19 cellular contexts compared by ENCODE assay signal in genomic region chr1:118084400-118084799, GRCh38.
"Had no signal": no experiment of that assay in that cellular context is flagged by ENCODE, and none has a peak within 500 bp of the region (broad histone marks: within the 10 kb centered on the region; RNA-seq: fewer than 3 reads in every experiment).

No MANE protein-coding gene starts in this region.

- H3K36me3 ChIP-seq: breast epithelium, colonic mucosa, left ventricle myocardium inferior, spleen, upper lobe of left lung had no signal

- DNase-seq: activated B cell treated with CpG ODN at 0.5 μM for 24 hours; activated CD4-positive, alpha-beta T cell treated with anti-CD3 and anti-CD28 coated beads for 4 hours; activated CD4-positive, alpha-beta T cell treated with anti-CD3 and anti-CD28 coated beads, Interleukin-2, amount 50 U/mL, for 48 hours; activated CD8-positive, alpha-beta memory T cell treated with anti-CD3 and anti-CD28 coated beads, Interleukin-2, amount 50 U/mL, for 48 hours; activated naive CD4-positive, alpha-beta T cell treated with Interleukin-2 at 50 U/mL for 16 hours; activated naive CD8-positive, alpha-beta T cell treated with anti-CD3 and anti-CD28 coated beads for 36 hours; activated T-cell treated with anti-CD3 and anti-CD28 coated beads, Interleukin-2, amount 50 U/mL, for 4 hours; colonic mucosa; dorsolateral prefrontal cortex; kidney glomerular epithelial cell; left ventricle myocardium inferior; naive thymus-derived CD8-positive, alpha-beta T cell; spleen; stimulated activated CD4-positive, alpha-beta T cell treated with anti-CD3 and anti-CD28 coated beads, Interleukin-4, amount 100 ng/mL, for 1 hour; stimulated activated naive CD8-positive, alpha-beta T cell treated with anti-CD3 and anti-CD28 coated beads, Interleukin-15, Interleukin-2, amounts not matched to agents 100 U/mL and 50 U/mL, for 24 hours; T1000; upper lobe of left lung had no signal

- ATAC-seq: activated T-cell treated with anti-CD3 and anti-CD28 coated beads, Interleukin-2, amount 50 U/mL, for 4 hours; naive thymus-derived CD8-positive, alpha-beta T cell; stimulated activated naive CD8-positive, alpha-beta T cell treated with anti-CD3 and anti-CD28 coated beads, Interleukin-15, Interleukin-2, amounts not matched to agents 100 U/mL and 50 U/mL, for 24 hours had no signal

- H3K27me3 ChIP-seq: breast epithelium, colonic mucosa, spleen, upper lobe of left lung had no signal

- H3K4me1 ChIP-seq: breast epithelium, colonic mucosa, left ventricle myocardium inferior, spleen, upper lobe of left lung had no signal

- H3K4me3 ChIP-seq: breast epithelium, colonic mucosa, dorsolateral prefrontal cortex, left ventricle myocardium inferior, spleen, upper lobe of left lung had no signal

- H3K9me3 ChIP-seq: breast epithelium, colonic mucosa, spleen, upper lobe of left lung had no signal

- FAIRE-seq: astrocyte had no signal
